In the genomic region with DNA sequence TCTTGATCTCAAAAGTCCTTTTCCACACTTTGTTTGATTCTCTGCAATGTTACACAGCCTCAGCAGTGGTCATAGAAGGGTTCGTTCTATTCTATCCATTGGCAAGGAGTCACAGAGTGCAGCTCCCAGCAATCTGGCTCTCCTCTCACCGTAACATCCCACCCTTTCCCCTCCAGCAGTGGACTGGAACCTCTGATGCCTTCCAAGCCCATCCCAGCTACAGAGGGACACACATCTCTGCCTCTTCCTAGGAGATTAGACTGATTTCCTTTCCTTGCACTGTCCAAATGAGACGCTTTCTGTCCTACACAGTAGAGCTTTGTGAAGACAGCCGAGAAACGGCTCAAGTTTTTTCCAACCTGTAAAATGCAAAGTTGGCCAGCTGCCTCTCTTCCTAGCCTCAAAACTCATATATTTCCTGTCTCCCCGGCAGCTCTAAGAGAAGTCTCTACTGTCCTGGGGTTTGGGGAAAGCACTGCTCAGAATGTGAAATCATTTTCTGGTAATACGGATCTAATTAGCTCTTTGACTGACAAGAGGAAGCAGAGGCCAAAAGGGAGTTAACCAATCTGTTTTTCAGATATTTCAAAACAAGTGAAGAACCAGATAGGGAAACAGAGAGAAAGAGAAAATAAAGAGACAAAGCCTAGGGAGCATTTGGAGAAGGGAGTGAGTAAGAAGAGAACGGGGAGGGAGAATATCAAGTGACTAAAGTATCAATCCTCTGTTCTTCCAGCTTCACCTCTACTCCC, we compare ENCODE assay signal across 8 cellular contexts. TPM values are rescaled to one million over a fixed set of nuclear protein-coding genes. Genes with fewer than 3 reads are reported as not detected.
DNase-seq lines count a peak whose midpoint lies in the region; ATAC-seq and TF ChIP-seq lines count a peak whose summit lies in the region.

No MANE protein-coding gene starts in this region.

- no peaks in the 10 kb centered on the region for H3K79me2 ChIP-seq in GM23338 (replicated peaks; ENCODE audit: insufficient read depth)

- H3K9me2 ChIP-seq in GM23338 (ENCODE audit: insufficient read depth), result no peaks in the 10 kb centered on the region

- no peak overlapping the region for H3K27ac Mint-ChIP-seq in GM23338
- peak overlapping the region; percentile 75 for H3K27ac Mint-ChIP-seq in T-helper 1 cell treated with Interleukin-12 subunit alpha and Interleukin-12 subunit beta and Interleukin-4 antibody, amounts not matched to agents 30 μg/mL and 1 μg/mL, for 36 hours

- H2AFZ ChIP-seq in GM23338, result peak overlapping the region; percentile 72

- ATAC-seq in GM23338, result no peak
- ATAC-seq in HG03045 (IDR thresholded peaks at IDR 0.05; ENCODE audit: unreplicated experiment), result no peak

- no peak for TF ChIP-seq CTCF in GM23338 (conservative IDR thresholded peaks at IDR 0.05; ENCODE audit: low read depth in 2 of 2)
- no peak for TF ChIP-seq CTCF in foreskin fibroblast (IDR thresholded peaks at IDR 0.05; ENCODE audit: low read depth, low read length)

- H3K4me1 ChIP-seq in GM23338 (ENCODE audit: insufficient read depth), result peaks cover 10% of the 10 kb centered on the region

- no peaks in the 10 kb centered on the region for H3F3A ChIP-seq in GM23338 (replicated peaks; ENCODE audit: low read depth)

- H3K36me3 ChIP-seq in GM23338 (ENCODE audit: insufficient read depth), result no peaks in the 10 kb centered on the region

- DNase-seq in GM23338 (ENCODE audit: low spot score), result no peak
- peak in 1 of 2 donors; percentile 24 for DNase-seq in foreskin fibroblast
- no peak for DNase-seq in activated CD4-positive, CD25-positive, alpha-beta regulatory T cell (lab: John Stamatoyannopoulos, UW)
- DNase-seq in GDM1 (lab: John Stamatoyannopoulos, UW), result no peak
- no peak for DNase-seq in activated CD4-positive, alpha-beta T cell treated with anti-CD3 and anti-CD28 coated beads for 1 hour

- H3K4me3 Mint-ChIP-seq in GM23338, result no peak overlapping the region
- peak overlapping the region; percentile 70 for H3K4me3 Mint-ChIP-seq in T-helper 1 cell treated with Interleukin-12 subunit alpha and Interleukin-12 subunit beta and Interleukin-4 antibody, amounts not matched to agents 30 μg/mL and 1 μg/mL, for 36 hours

- H3K27ac ChIP-seq in GM23338 (ENCODE audit: low read depth), result no peak overlapping the region
- peak overlapping the region in 19 of 21 experiments; percentile 1 to 84 (median 70) for H3K27ac ChIP-seq in skin epidermis

- no peaks in the 10 kb centered on the region for H3K27me3 ChIP-seq in GM23338 (ENCODE audit: insufficient read depth)

- H3K27me3 Mint-ChIP-seq in GM23338 (ENCODE audit: insufficient read depth, low read depth, poor library complexity), result peaks cover 13% of the 10 kb centered on the region
- H3K27me3 Mint-ChIP-seq in T-helper 1 cell treated with Interleukin-12 subunit alpha and Interleukin-12 subunit beta and Interleukin-4 antibody, amounts not matched to agents 30 μg/mL and 1 μg/mL, for 36 hours (ENCODE audit: low read depth), result no peaks in the 10 kb centered on the region

- H3K4me3 ChIP-seq in GM23338, result no peak overlapping the region
- peak overlapping the region; percentile 13 to 19 for H3K4me3 ChIP-seq in foreskin fibroblast (ENCODE audit: low read depth in 1 of 2, low read length in 2 of 2)
- H3K4me3 ChIP-seq in skin epidermis, result peak overlapping the region in 5 of 7 experiments; percentile 2 to 28 (median 13)

- no peaks in the 10 kb centered on the region for H3K9me3 Mint-ChIP-seq in GM23338
- H3K9me3 Mint-ChIP-seq in T-helper 1 cell treated with Interleukin-12 subunit alpha and Interleukin-12 subunit beta and Interleukin-4 antibody, amounts not matched to agents 30 μg/mL and 1 μg/mL, for 36 hours, result no peaks in the 10 kb centered on the region

- no peaks in the 10 kb centered on the region for H3K36me3 Mint-ChIP-seq in GM23338 (ENCODE audit: low read depth)
- no peaks in the 10 kb centered on the region for H3K36me3 Mint-ChIP-seq in T-helper 1 cell treated with Interleukin-12 subunit alpha and Interleukin-12 subunit beta and Interleukin-4 antibody, amounts not matched to agents 30 μg/mL and 1 μg/mL, for 36 hours (ENCODE audit: low read depth)

- no peak overlapping the region for H3K4me2 ChIP-seq in GM23338

- H4K20me1 ChIP-seq in GM23338 (replicated peaks; ENCODE audit: insufficient read depth), result no peaks in the 10 kb centered on the region

- H3K4me1 Mint-ChIP-seq in GM23338, result peaks cover 12% of the 10 kb centered on the region
- peaks cover 50% of the 10 kb centered on the region for H3K4me1 Mint-ChIP-seq in T-helper 1 cell treated with Interleukin-12 subunit alpha and Interleukin-12 subunit beta and Interleukin-4 antibody, amounts not matched to agents 30 μg/mL and 1 μg/mL, for 36 hours (ENCODE audit: low read depth)

TF ChIP-seq in GM23338, 12 proteins besides CTCF, POLR2A, EP300 and RAD21 (continues in another document):
- TF ChIP-seq, protein P1, sequence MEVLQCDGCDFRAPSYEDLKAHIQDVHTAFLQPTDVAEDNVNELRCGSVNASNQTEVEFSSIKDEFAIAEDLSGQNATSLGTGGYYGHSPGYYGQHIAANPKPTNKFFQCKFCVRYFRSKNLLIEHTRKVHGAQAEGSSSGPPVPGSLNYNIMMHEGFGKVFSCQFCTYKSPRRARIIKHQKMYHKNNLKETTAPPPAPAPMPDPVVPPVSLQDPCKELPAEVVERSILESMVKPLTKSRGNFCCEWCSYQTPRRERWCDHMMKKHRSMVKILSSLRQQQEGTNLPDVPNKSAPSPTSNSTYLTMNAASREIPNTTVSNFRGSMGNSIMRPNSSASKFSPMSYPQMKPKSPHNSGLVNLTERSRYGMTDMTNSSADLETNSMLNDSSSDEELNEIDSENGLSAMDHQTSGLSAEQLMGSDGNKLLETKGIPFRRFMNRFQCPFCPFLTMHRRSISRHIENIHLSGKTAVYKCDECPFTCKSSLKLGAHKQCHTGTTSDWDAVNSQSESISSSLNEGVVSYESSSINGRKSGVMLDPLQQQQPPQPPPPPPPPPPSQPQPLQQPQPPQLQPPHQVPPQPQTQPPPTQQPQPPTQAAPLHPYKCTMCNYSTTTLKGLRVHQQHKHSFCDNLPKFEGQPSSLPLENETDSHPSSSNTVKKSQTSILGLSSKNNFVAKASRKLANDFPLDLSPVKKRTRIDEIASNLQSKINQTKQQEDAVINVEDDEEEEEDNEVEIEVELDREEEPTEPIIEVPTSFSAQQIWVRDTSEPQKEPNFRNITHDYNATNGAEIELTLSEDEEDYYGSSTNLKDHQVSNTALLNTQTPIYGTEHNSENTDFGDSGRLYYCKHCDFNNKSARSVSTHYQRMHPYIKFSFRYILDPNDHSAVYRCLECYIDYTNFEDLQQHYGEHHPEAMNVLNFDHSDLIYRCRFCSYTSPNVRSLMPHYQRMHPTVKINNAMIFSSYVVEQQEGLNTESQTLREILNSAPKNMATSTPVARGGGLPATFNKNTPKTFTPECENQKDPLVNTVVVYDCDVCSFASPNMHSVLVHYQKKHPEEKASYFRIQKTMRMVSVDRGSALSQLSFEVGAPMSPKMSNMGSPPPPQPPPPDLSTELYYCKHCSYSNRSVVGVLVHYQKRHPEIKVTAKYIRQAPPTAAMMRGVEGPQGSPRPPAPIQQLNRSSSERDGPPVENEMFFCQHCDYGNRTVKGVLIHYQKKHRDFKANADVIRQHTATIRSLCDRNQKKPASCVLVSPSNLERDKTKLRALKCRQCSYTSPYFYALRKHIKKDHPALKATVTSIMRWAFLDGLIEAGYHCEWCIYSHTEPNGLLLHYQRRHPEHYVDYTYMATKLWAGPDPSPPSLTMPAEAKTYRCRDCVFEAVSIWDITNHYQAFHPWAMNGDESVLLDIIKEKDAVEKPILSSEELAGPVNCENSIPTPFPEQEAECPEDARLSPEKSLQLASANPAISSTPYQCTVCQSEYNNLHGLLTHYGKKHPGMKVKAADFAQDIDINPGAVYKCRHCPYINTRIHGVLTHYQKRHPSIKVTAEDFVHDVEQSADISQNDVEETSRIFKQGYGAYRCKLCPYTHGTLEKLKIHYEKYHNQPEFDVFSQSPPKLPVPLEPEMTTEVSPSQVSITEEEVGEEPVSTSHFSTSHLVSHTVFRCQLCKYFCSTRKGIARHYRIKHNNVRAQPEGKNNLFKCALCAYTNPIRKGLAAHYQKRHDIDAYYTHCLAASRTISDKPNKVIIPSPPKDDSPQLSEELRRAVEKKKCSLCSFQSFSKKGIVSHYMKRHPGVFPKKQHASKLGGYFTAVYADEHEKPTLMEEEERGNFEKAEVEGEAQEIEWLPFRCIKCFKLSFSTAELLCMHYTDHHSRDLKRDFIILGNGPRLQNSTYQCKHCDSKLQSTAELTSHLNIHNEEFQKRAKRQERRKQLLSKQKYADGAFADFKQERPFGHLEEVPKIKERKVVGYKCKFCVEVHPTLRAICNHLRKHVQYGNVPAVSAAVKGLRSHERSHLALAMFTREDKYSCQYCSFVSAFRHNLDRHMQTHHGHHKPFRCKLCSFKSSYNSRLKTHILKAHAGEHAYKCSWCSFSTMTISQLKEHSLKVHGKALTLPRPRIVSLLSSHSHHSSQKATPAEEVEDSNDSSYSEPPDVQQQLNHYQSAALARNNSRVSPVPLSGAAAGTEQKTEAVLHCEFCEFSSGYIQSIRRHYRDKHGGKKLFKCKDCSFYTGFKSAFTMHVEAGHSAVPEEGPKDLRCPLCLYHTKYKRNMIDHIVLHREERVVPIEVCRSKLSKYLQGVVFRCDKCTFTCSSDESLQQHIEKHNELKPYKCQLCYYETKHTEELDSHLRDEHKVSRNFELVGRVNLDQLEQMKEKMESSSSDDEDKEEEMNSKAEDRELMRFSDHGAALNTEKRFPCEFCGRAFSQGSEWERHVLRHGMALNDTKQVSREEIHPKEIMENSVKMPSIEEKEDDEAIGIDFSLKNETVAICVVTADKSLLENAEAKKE (CRISPR knock-in tag; IDR thresholded peaks at IDR 0.05), result no peak
- no peak for TF ChIP-seq ZNF114 (CRISPR knock-in tag; IDR thresholded peaks at IDR 0.05)
- no peak for TF ChIP-seq POLR2AphosphoS5 (IDR thresholded peaks at IDR 0.05; ENCODE audit: low read depth)
- TF ChIP-seq, protein P2, sequence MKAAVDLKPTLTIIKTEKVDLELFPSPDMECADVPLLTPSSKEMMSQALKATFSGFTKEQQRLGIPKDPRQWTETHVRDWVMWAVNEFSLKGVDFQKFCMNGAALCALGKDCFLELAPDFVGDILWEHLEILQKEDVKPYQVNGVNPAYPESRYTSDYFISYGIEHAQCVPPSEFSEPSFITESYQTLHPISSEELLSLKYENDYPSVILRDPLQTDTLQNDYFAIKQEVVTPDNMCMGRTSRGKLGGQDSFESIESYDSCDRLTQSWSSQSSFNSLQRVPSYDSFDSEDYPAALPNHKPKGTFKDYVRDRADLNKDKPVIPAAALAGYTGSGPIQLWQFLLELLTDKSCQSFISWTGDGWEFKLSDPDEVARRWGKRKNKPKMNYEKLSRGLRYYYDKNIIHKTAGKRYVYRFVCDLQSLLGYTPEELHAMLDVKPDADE (IDR thresholded peaks at IDR 0.05), result no peak
- no peak for TF ChIP-seq NANOG (IDR thresholded peaks at IDR 0.05; ENCODE audit: borderline replicate concordance)
- TF ChIP-seq CREB1 (CRISPR knock-in tag; IDR thresholded peaks at IDR 0.05; ENCODE audit: low read depth), result no peak

RNA-seq across cellular contexts. Expression of a gene that starts 0.5 kb away (rescaled TPM):
- 0.94 and 2.1 TPM in 2 replicates for total RNA-seq in GM23338 (2014; rRNA removed; shearing (Covaris generic))
- polyA plus RNA-seq in GM23338 (2016; fragmentation: Nextera tagmentation; extraction: Ambion mirVana), result 1.2 and 2.6 TPM in 2 replicates
